ENCODE assay signal across 36 cellular contexts in the genomic region with DNA sequence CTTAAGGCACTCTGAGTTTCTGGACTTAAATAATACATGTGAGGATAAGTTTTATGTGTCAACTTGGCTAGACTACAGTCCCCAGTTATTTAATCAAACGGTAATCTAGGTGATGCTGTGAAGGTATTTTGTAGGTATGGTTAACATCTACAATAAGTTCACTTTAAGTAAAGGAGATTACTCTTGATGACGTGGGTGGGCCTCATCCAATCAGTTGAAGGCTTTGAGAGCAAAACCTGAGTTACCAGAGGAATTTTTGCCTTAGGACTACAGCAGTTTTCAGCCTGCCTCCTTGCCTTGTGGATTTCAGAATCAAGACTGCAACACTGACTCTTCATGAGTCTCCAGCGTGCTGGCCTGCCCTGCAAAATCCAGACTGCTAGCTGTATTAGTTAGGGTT. TPM values are rescaled to one million over a fixed set of nuclear protein-coding genes. Genes with fewer than 3 reads are reported as not detected.
"Had no signal": no experiment of that assay in that cellular context is flagged by ENCODE, and none has a peak within 500 bp of the region (broad histone marks: within the 10 kb centered on the region; RNA-seq: fewer than 3 reads in every experiment).

No MANE protein-coding gene starts in this region.

- DNase-seq: Karpas-422, Kasumi-1, MG63, MM.1S, MV-4-11, NCI-H1048, NCI-H1092, NCI-H1092 treated with DMSO at 0.1 percent for 48 hours, NCI-H1105, NCI-H1105 treated with DMSO at 0.1 percent for 48 hours, NCI-H1417, NCI-H1417 treated with DMSO at 0.1 percent for 48 hours, NCI-H1436, NCI-H1436 treated with DMSO at 0.1 percent for 48 hours, NCI-H146, NCI-H1694, NCI-H1694 treated with DMSO at 0.1 percent for 48 hours, NCI-H187, NCI-H187 treated with DMSO at 0.1 percent for 48 hours, NCI-H1930, NCI-H2029, NCI-H2029 treated with DMSO at 0.1 percent for 48 hours, NCI-H2081, NCI-H2081 treated with DMSO at 0.1 percent for 48 hours, NCI-H2107, NCI-H2171, NCI-H2171 treated with DMSO at 0.1 percent for 48 hours, NCI-H2227 treated with DMSO at 0.1 percent for 48 hours, NCI-H226, NCI-H345, NCI-H446, NCI-H446 treated with DMSO at 0.1 percent for 48 hours, NCI-H510A, NCI-H510A treated with DMSO at 0.1 percent for 48 hours had no signal

- H3K36me3 ChIP-seq: MG63 had no signal

- H3K4me3 ChIP-seq: MG63 had no signal

- H3K9me3 ChIP-seq: MG63 had no signal

- H3K27me3 ChIP-seq: MG63 had no signal

RNA-seq across cellular contexts. Expression of a gene that starts 59.8 kb away (rescaled TPM):
- total RNA-seq: LHCN-M2, M059J had no signal
